In the genomic region with DNA sequence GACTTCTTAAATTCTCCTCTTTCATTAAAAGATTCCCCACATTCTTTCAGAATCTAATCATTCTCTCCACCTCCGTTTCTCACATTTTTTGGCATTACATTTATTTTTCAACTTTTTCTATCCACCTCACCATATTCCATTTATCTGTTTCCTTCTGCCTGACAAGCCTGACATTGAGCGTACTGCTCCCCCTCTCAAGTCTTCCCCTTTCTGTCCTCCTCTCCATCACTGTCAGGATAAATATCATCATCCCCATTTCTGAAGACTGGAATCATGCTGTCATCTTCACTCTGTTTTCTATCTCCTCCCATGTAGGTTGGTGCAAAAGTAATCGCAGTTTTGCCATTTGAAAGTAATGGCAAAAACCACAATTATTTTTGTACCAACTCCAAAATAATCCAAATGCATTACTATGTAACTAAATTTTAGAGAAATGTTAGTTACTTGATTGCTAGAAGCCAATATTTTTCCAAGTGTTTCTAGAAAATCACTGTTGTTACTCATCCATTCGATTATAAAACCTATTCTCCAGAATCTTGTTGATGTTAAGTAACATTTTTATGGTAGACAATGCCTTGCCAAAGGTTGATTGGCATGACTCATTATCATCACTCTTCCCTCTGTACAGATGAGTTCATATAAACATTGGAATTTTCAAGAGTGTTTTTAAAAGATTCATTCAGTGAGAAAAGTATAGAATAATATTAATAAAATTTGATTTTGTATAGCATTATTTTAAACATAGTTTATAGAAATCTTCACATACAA, we compare ENCODE assay signal across 16 cellular contexts.
"Had no signal": no experiment of that assay in that cellular context is flagged by ENCODE, and none has a peak within 500 bp of the region (broad histone marks: within the 10 kb centered on the region; RNA-seq: fewer than 3 reads in every experiment).

No MANE protein-coding gene starts in this region.

- H3K27me3 ChIP-seq: hepatocyte, left lung, ovary, tibial artery, uterus had no signal

- H3K27ac ChIP-seq: hepatocyte, left lung, ovary, tibial artery, uterus had no signal

- H3K36me3 ChIP-seq: left lung, ovary, tibial artery, uterus had no signal

- ATAC-seq: left lung; stimulated activated memory B cell treated with anti-CD40 and anti-IgM and Interleukin-4, amounts not matched to agents 10 μg/mL and 1 μg/mL and 100 μg/mL, for 72 hours; T-cell had no signal

- H3K9me3 ChIP-seq: ovary, uterus had no signal

- H3K4me2 ChIP-seq: hepatocyte had no signal

- H3K36me3 Mint-ChIP-seq: activated naive CD8-positive, alpha-beta T cell; stimulated activated memory B cell treated with anti-CD40 and anti-IgM and Interleukin-4, amounts not matched to agents 10 μg/mL and 1 μg/mL and 100 μg/mL, for 72 hours; T-cell had no signal

- H3K4me3 Mint-ChIP-seq: activated CD4-positive, alpha-beta T cell treated with anti-CD3 and anti-CD28 coated beads, Interleukin-2, amount 10 ng/mL, durations not matched to agents 7 days and 5 days; activated naive CD8-positive, alpha-beta T cell; nephron progenitor cell; stimulated activated memory B cell treated with anti-CD40 and anti-IgM and Interleukin-4, amounts not matched to agents 10 μg/mL and 1 μg/mL and 100 μg/mL, for 72 hours; T-cell had no signal

- H3K4me1 Mint-ChIP-seq: activated CD4-positive, alpha-beta T cell treated with anti-CD3 and anti-CD28 coated beads, Interleukin-2, amount 10 ng/mL, durations not matched to agents 7 days and 5 days; nephron progenitor cell; stimulated activated memory B cell treated with anti-CD40 and anti-IgM and Interleukin-4, amounts not matched to agents 10 μg/mL and 1 μg/mL and 100 μg/mL, for 72 hours; T-cell had no signal

- H3K4me3 ChIP-seq: hepatocyte, left lung, ovary, tibial artery, uterus had no signal

- H3K27me3 Mint-ChIP-seq: activated CD4-positive, alpha-beta T cell treated with anti-CD3 and anti-CD28 coated beads, Interleukin-2, amount 10 ng/mL, durations not matched to agents 7 days and 5 days; activated naive CD8-positive, alpha-beta T cell; stimulated activated memory B cell treated with anti-CD40 and anti-IgM and Interleukin-4, amounts not matched to agents 10 μg/mL and 1 μg/mL and 100 μg/mL, for 72 hours; T-cell had no signal

- DNase-seq: activated CD4-positive, alpha-beta T cell treated with anti-CD3 and anti-CD28 coated beads, Interleukin-2, amount 10 ng/mL, durations not matched to agents 7 days and 5 days; activated CD8-positive, alpha-beta memory T cell treated with anti-CD3 and anti-CD28 coated beads, Interleukin-2, amount 50 U/mL, for 48 hours; activated gamma-delta T cell treated with Interleukin-2 at 50 U/mL for 16 hours; amygdala; erythroblast; kidney; left lung; nephron progenitor cell; ovary; T-cell; T-helper 9 cell; tibial artery; uterus had no signal

- H2AFZ ChIP-seq: hepatocyte had no signal

- H3K79me2 ChIP-seq: hepatocyte had no signal

- H3K27ac Mint-ChIP-seq: activated CD4-positive, alpha-beta T cell treated with anti-CD3 and anti-CD28 coated beads, Interleukin-2, amount 10 ng/mL, durations not matched to agents 7 days and 5 days; activated naive CD8-positive, alpha-beta T cell; nephron progenitor cell; stimulated activated memory B cell treated with anti-CD40 and anti-IgM and Interleukin-4, amounts not matched to agents 10 μg/mL and 1 μg/mL and 100 μg/mL, for 72 hours; T-cell had no signal

- H3K4me1 ChIP-seq: left lung, tibial artery, uterus had no signal
